ENCODE assay signal across 35 cellular contexts in genomic region chr18:78661316-78661715, GRCh38.
"Had no signal": no experiment of that assay in that cellular context is flagged by ENCODE, and none has a peak within 500 bp of the region (broad histone marks: within the 10 kb centered on the region; RNA-seq: fewer than 3 reads in every experiment).

No MANE protein-coding gene starts in this region.

- ATAC-seq: activated CD8-positive, alpha-beta T cell treated with anti-CD3 and anti-CD28 coated beads for 36 hours; activated naive CD4-positive, alpha-beta T cell treated with anti-CD3 and anti-CD28 coated beads, Interleukin-2, amount 50 U/mL, for 72 hours; activated T-cell treated with anti-CD3 and anti-CD28 coated beads, Interleukin-2, amount 50 U/mL, for 4 hours; activated T-cell treated with anti-CD3 and anti-CD28 coated beads, Interleukin-2, amount 50 U/mL, for 72 hours; activated T-helper 17 cell treated with anti-CD3 and anti-CD28 coated beads, Interleukin-2, amount 50 U/mL, for 72 hours; body of pancreas had no signal

- H3K4me1 ChIP-seq: adrenal gland, body of pancreas, breast epithelium had no signal

- H3K4me3 ChIP-seq: adrenal gland, body of pancreas, breast epithelium had no signal

- H3K9me3 ChIP-seq: adrenal gland, body of pancreas, breast epithelium had no signal

- H3K36me3 ChIP-seq: adrenal gland, brain microvascular endothelial cell, breast epithelium had no signal

- H3K27ac ChIP-seq: adrenal gland, body of pancreas, brain microvascular endothelial cell, breast epithelium, VCaP had no signal

- H3K4me3 Mint-ChIP-seq: activated B cell treated with CpG ODN at 0.5 μM for 24 hours; activated CD4-positive, alpha-beta memory T cell treated with anti-CD3 and anti-CD28 coated beads for 36 hours; activated CD4-positive, alpha-beta T cell treated with anti-CD3 and anti-CD28 coated beads, Interleukin-2, amount 10 ng/mL, durations not matched to agents 24 days and 14 days; activated CD8-positive, alpha-beta T cell treated with anti-CD3 and anti-CD28 coated beads for 36 hours; activated naive CD4-positive, alpha-beta T cell treated with anti-CD3 and anti-CD28 coated beads for 36 hours; activated naive CD8-positive, alpha-beta T cell treated with anti-CD3 and anti-CD28 coated beads for 36 hours; activated T-cell treated with anti-CD3 and anti-CD28 coated beads, Interleukin-2, amount 50 U/mL, for 4 hours; activated T-cell treated with anti-CD3 and anti-CD28 coated beads, Interleukin-2, amount 50 U/mL, for 72 hours; activated T-helper 1 cell treated with anti-CD3 and anti-CD28 coated beads, Interleukin-12 subunit alpha, Interleukin-12 subunit beta, Interleukin-2, Interleukin-4 antibody, amounts not matched to agents 30 ng/mL and 10 ng/mL and 1 ng/mL, durations not matched to agents 14 hours and 24 hours and 36 hours; activated T-helper 17 cell treated with anti-CD3 and anti-CD28 coated beads, Interleukin-2, amount 50 U/mL, for 72 hours; T-helper 1 cell treated with Interleukin-12 subunit alpha and Interleukin-12 subunit beta and Interleukin-4 antibody, amounts not matched to agents 30 μg/mL and 1 μg/mL, for 36 hours; T-helper 2 cell treated with Interferon-gamma antibody and Interleukin-4, amounts not matched to agents 5 μg/mL and 100 μg/mL, for 36 hours had no signal

- H3K36me3 Mint-ChIP-seq: activated CD4-positive, alpha-beta memory T cell treated with anti-CD3 and anti-CD28 coated beads for 36 hours; activated naive CD4-positive, alpha-beta T cell treated with anti-CD3 and anti-CD28 coated beads, Interleukin-2, amount 50 U/mL, for 72 hours; activated naive CD8-positive, alpha-beta T cell treated with anti-CD3 and anti-CD28 coated beads for 36 hours had no signal

- H3K27me3 ChIP-seq: adrenal gland, body of pancreas, brain microvascular endothelial cell had no signal

- H3K27ac Mint-ChIP-seq: activated B cell treated with CpG ODN at 0.5 μM for 24 hours; activated CD4-positive, alpha-beta memory T cell treated with anti-CD3 and anti-CD28 coated beads for 36 hours; activated CD4-positive, alpha-beta T cell treated with anti-CD3 and anti-CD28 coated beads, Interleukin-2, amount 10 ng/mL, durations not matched to agents 24 days and 14 days; activated CD8-positive, alpha-beta T cell treated with anti-CD3 and anti-CD28 coated beads for 36 hours; activated naive CD4-positive, alpha-beta T cell treated with anti-CD3 and anti-CD28 coated beads for 36 hours; activated naive CD4-positive, alpha-beta T cell treated with anti-CD3 and anti-CD28 coated beads, Interleukin-2, amount 50 U/mL, for 72 hours; activated naive CD8-positive, alpha-beta T cell treated with anti-CD3 and anti-CD28 coated beads for 36 hours; activated T-cell treated with anti-CD3 and anti-CD28 coated beads, Interleukin-2, amount 50 U/mL, for 72 hours; activated T-helper 1 cell treated with anti-CD3 and anti-CD28 coated beads, Interleukin-12 subunit alpha, Interleukin-12 subunit beta, Interleukin-2, Interleukin-4 antibody, amounts not matched to agents 30 ng/mL and 10 ng/mL and 1 ng/mL, durations not matched to agents 14 hours and 24 hours and 36 hours; activated T-helper 17 cell treated with anti-CD3 and anti-CD28 coated beads, Interleukin-2, amount 50 U/mL, for 72 hours; T-helper 1 cell treated with Interleukin-12 subunit alpha and Interleukin-12 subunit beta and Interleukin-4 antibody, amounts not matched to agents 30 μg/mL and 1 μg/mL, for 36 hours; T-helper 2 cell treated with Interferon-gamma antibody and Interleukin-4, amounts not matched to agents 5 μg/mL and 100 μg/mL, for 36 hours had no signal

- H3K27me3 Mint-ChIP-seq: activated B cell treated with CpG ODN at 0.5 μM for 24 hours; activated CD4-positive, alpha-beta memory T cell treated with anti-CD3 and anti-CD28 coated beads for 36 hours; activated CD4-positive, alpha-beta T cell treated with anti-CD3 and anti-CD28 coated beads, Interleukin-2, amount 10 ng/mL, durations not matched to agents 24 days and 14 days; activated CD8-positive, alpha-beta T cell treated with anti-CD3 and anti-CD28 coated beads for 36 hours; activated naive CD8-positive, alpha-beta T cell treated with anti-CD3 and anti-CD28 coated beads for 36 hours had no signal

- H3K9me3 Mint-ChIP-seq: activated B cell treated with CpG ODN at 0.5 μM for 24 hours; activated CD4-positive, alpha-beta memory T cell treated with anti-CD3 and anti-CD28 coated beads for 36 hours; activated CD4-positive, alpha-beta T cell treated with anti-CD3 and anti-CD28 coated beads, Interleukin-2, amount 10 ng/mL, durations not matched to agents 24 days and 14 days; activated CD8-positive, alpha-beta T cell treated with anti-CD3 and anti-CD28 coated beads for 36 hours; activated naive CD4-positive, alpha-beta T cell treated with anti-CD3 and anti-CD28 coated beads for 36 hours; activated naive CD4-positive, alpha-beta T cell treated with anti-CD3 and anti-CD28 coated beads, Interleukin-2, amount 50 U/mL, for 72 hours; activated naive CD8-positive, alpha-beta T cell treated with anti-CD3 and anti-CD28 coated beads for 36 hours; activated T-cell treated with anti-CD3 and anti-CD28 coated beads, Interleukin-2, amount 50 U/mL, for 4 hours; activated T-cell treated with anti-CD3 and anti-CD28 coated beads, Interleukin-2, amount 50 U/mL, for 72 hours; activated T-helper 1 cell treated with anti-CD3 and anti-CD28 coated beads, Interleukin-12 subunit alpha, Interleukin-12 subunit beta, Interleukin-2, Interleukin-4 antibody, amounts not matched to agents 30 ng/mL and 10 ng/mL and 1 ng/mL, durations not matched to agents 14 hours and 24 hours and 36 hours; activated T-helper 17 cell treated with anti-CD3 and anti-CD28 coated beads, Interleukin-2, amount 50 U/mL, for 72 hours; T-helper 1 cell treated with Interleukin-12 subunit alpha and Interleukin-12 subunit beta and Interleukin-4 antibody, amounts not matched to agents 30 μg/mL and 1 μg/mL, for 36 hours; T-helper 2 cell treated with Interferon-gamma antibody and Interleukin-4, amounts not matched to agents 5 μg/mL and 100 μg/mL, for 36 hours had no signal

- DNase-seq: activated B cell treated with CpG ODN at 0.5 μM for 24 hours; activated CD4-positive, alpha-beta memory T cell treated with anti-CD3 and anti-CD28 coated beads for 36 hours; activated CD4-positive, alpha-beta T cell treated with anti-CD3 and anti-CD28 coated beads for 4 hours; activated CD4-positive, alpha-beta T cell treated with anti-CD3 and anti-CD28 coated beads, Interleukin-2, amount 10 ng/mL, durations not matched to agents 24 days and 14 days; activated CD4-positive, alpha-beta T cell treated with anti-CD3 and anti-CD28 coated beads, Interleukin-2, amount 50 U/mL, for 1 hour; activated CD4-positive, alpha-beta T cell treated with anti-CD3 and anti-CD28 coated beads, Interleukin-2, amount 50 U/mL, for 4 hours; activated CD4-positive, CD25-positive, alpha-beta regulatory T cell treated with anti-CD3 and anti-CD28 coated beads, Interleukin-2, amount 50 U/mL, for 72 hours; activated CD8-positive, alpha-beta memory T cell treated with anti-CD3 and anti-CD28 coated beads, Interleukin-2, amount 50 U/mL, for 4 hours; activated CD8-positive, alpha-beta T cell treated with anti-CD3 and anti-CD28 coated beads for 36 hours; activated effector memory CD4-positive, alpha-beta T cell treated with anti-CD3 and anti-CD28 coated beads, Interleukin-2, amount 50 U/mL, for 16 hours; activated gamma-delta T cell treated with Interleukin-2 at 50 U/mL for 16 hours; activated naive CD4-positive, alpha-beta T cell; activated naive CD4-positive, alpha-beta T cell treated with anti-CD3 and anti-CD28 coated beads for 36 hours; activated naive CD4-positive, alpha-beta T cell treated with anti-CD3 and anti-CD28 coated beads, Interleukin-2, amount 50 U/mL, for 16 hours; activated naive CD8-positive, alpha-beta T cell treated with anti-CD3 and anti-CD28 coated beads for 36 hours; activated T-cell treated with anti-CD3 and anti-CD28 coated beads for 4 hours; activated T-cell treated with anti-CD3 and anti-CD28 coated beads, Interleukin-2, amount 50 U/mL, for 1 hour; activated T-cell treated with anti-CD3 and anti-CD28 coated beads, Interleukin-2, amount 50 U/mL, for 4 hours; activated T-cell treated with anti-CD3 and anti-CD28 coated beads, Interleukin-2, amount 50 U/mL, for 72 hours; adrenal gland; amniotic stem cell; aorta; body of pancreas; brain microvascular endothelial cell; central memory CD4-positive, alpha-beta T cell; T-helper 1 cell; T-helper 2 cell; T-helper 9 cell had no signal

- H3K4me1 Mint-ChIP-seq: activated B cell treated with CpG ODN at 0.5 μM for 24 hours; activated CD4-positive, alpha-beta T cell treated with anti-CD3 and anti-CD28 coated beads, Interleukin-2, amount 10 ng/mL, durations not matched to agents 24 days and 14 days; activated naive CD8-positive, alpha-beta T cell treated with anti-CD3 and anti-CD28 coated beads for 36 hours; activated T-helper 17 cell treated with anti-CD3 and anti-CD28 coated beads, Interleukin-2, amount 50 U/mL, for 72 hours had no signal
